ENCODE assay signal across 35 cellular contexts in the genomic region with DNA sequence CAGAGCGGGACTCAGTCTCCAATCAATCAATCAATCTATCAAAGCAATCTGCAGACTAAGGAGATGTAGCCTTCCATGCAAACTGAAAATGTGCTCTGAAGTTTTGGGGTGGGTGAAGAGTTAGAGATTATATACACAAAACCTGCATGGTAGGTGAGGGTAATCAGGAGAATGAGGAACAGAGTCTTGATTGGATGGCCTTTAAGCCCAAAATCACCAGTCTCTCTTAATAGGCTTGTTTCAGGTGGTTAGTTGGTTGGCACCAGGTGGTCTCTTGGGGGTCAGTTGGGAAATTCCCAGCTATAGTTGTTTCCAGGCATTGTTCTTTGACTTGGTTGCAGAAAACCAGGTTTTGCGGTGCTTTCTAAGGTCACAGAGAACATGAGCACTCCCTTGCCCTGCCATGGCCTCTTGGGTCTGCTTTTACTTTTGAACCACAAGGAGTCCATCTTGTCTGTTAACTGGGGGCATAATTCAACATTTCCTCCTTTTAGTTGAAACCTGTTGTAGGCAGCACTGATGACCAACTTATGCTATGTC.
"Had no signal": no experiment of that assay in that cellular context is flagged by ENCODE, and none has a peak within 500 bp of the region (broad histone marks: within the 10 kb centered on the region; RNA-seq: fewer than 3 reads in every experiment).

No MANE protein-coding gene starts in this region.

- H3K27me3 ChIP-seq: brain microvascular endothelial cell had no signal

- H3K27ac ChIP-seq: brain microvascular endothelial cell, coronary artery, dorsolateral prefrontal cortex, epithelial cell of prostate, esophagus squamous epithelium, gastroesophageal sphincter, WERI-Rb-1 had no signal

- H3K4me3 Mint-ChIP-seq: activated B cell treated with CpG ODN at 0.5 μM for 24 hours; activated CD8-positive, alpha-beta T cell treated with anti-CD3 and anti-CD28 coated beads for 36 hours; activated naive CD8-positive, alpha-beta T cell; activated T-cell treated with anti-CD3 and anti-CD28 coated beads, Interleukin-2, amount 50 U/mL, for 4 hours; activated T-helper 17 cell treated with anti-CD3 and anti-CD28 coated beads, Interleukin-2, amount 50 U/mL, for 72 hours; central memory CD8-positive, alpha-beta T cell; dendritic cell treated with granulocyte-macrophage colony-stimulating factor and Interleukin-4, amounts not matched to agents 40 ng/mL and 50 ng/mL, for 4 days; effector memory CD8-positive, alpha-beta T cell; T-helper 17 cell; T-helper 2 cell treated with Interferon-gamma antibody and Interleukin-4, amounts not matched to agents 5 μg/mL and 100 μg/mL, for 36 hours had no signal

- H3K27me3 Mint-ChIP-seq: dendritic cell treated with granulocyte-macrophage colony-stimulating factor and Interleukin-4, amounts not matched to agents 40 ng/mL and 50 ng/mL, for 4 days had no signal

- H3K36me3 ChIP-seq: brain microvascular endothelial cell, esophagus squamous epithelium, gastroesophageal sphincter, WERI-Rb-1 had no signal

- H3K4me1 Mint-ChIP-seq: activated B cell treated with CpG ODN at 0.5 μM for 24 hours; activated T-helper 17 cell treated with anti-CD3 and anti-CD28 coated beads, Interleukin-2, amount 50 U/mL, for 72 hours; central memory CD8-positive, alpha-beta T cell; T-helper 17 cell had no signal

- H3K9me3 Mint-ChIP-seq: activated B cell treated with CpG ODN at 0.5 μM for 24 hours; activated CD8-positive, alpha-beta T cell treated with anti-CD3 and anti-CD28 coated beads for 36 hours; activated T-cell treated with anti-CD3 and anti-CD28 coated beads, Interleukin-2, amount 50 U/mL, for 4 hours; activated T-helper 17 cell treated with anti-CD3 and anti-CD28 coated beads, Interleukin-2, amount 50 U/mL, for 72 hours; central memory CD8-positive, alpha-beta T cell; dendritic cell treated with granulocyte-macrophage colony-stimulating factor and Interleukin-4, amounts not matched to agents 40 ng/mL and 50 ng/mL, for 4 days; effector memory CD8-positive, alpha-beta T cell; T-helper 2 cell treated with Interferon-gamma antibody and Interleukin-4, amounts not matched to agents 5 μg/mL and 100 μg/mL, for 36 hours had no signal

- H3K27ac Mint-ChIP-seq: activated B cell treated with CpG ODN at 0.5 μM for 24 hours; activated CD8-positive, alpha-beta T cell treated with anti-CD3 and anti-CD28 coated beads for 36 hours; activated naive CD8-positive, alpha-beta T cell; activated T-helper 17 cell treated with anti-CD3 and anti-CD28 coated beads, Interleukin-2, amount 50 U/mL, for 72 hours; dendritic cell treated with granulocyte-macrophage colony-stimulating factor and Interleukin-4, amounts not matched to agents 40 ng/mL and 50 ng/mL, for 4 days; effector memory CD8-positive, alpha-beta T cell; T-helper 17 cell; T-helper 2 cell treated with Interferon-gamma antibody and Interleukin-4, amounts not matched to agents 5 μg/mL and 100 μg/mL, for 36 hours had no signal

- H3K4me3 ChIP-seq: coronary artery, dorsolateral prefrontal cortex, esophagus squamous epithelium, gastroesophageal sphincter had no signal

- ATAC-seq: activated CD4-positive, CD25-positive, alpha-beta regulatory T cell treated with anti-CD3 and anti-CD28 coated beads, Interleukin-2, amount 50 U/mL, for 24 hours; activated CD8-positive, alpha-beta T cell treated with anti-CD3 and anti-CD28 coated beads for 36 hours; activated T-cell treated with anti-CD3 and anti-CD28 coated beads, Interleukin-2, amount 50 U/mL, for 4 hours; activated T-helper 17 cell treated with anti-CD3 and anti-CD28 coated beads, Interleukin-2, amount 50 U/mL, for 72 hours; effector memory CD8-positive, alpha-beta T cell; gastroesophageal sphincter; T-helper 17 cell had no signal

- FAIRE-seq: astrocyte, bronchial epithelial cell, endometrium, endothelial cell of umbilical vein had no signal

- H3K4me1 ChIP-seq: esophagus squamous epithelium, gastroesophageal sphincter had no signal

- DNase-seq: activated B cell treated with CpG ODN at 0.5 μM for 24 hours; activated CD4-positive, alpha-beta T cell treated with anti-CD3 and anti-CD28 coated beads for 48 hours; activated CD4-positive, alpha-beta T cell treated with anti-CD3 and anti-CD28 coated beads, Interleukin-2, amount 50 U/mL, for 1 hour; activated CD4-positive, alpha-beta T cell treated with anti-CD3 and anti-CD28 coated beads, Interleukin-2, amount 50 U/mL, for 48 hours; activated CD8-positive, alpha-beta memory T cell treated with anti-CD3 and anti-CD28 coated beads for 24 hours; activated CD8-positive, alpha-beta T cell treated with anti-CD3 and anti-CD28 coated beads for 36 hours; activated effector memory CD4-positive, alpha-beta T cell treated with Interleukin-2 at 50 U/mL for 16 hours; activated gamma-delta T cell treated with Interleukin-2 at 50 U/mL for 16 hours; activated naive CD4-positive, alpha-beta T cell treated with anti-CD3 and anti-CD28 coated beads, Interleukin-2, amount 50 U/mL, for 16 hours; activated naive CD4-positive, alpha-beta T cell treated with Interleukin-2 at 50 U/mL for 16 hours; activated T-cell treated with anti-CD3 and anti-CD28 coated beads, Interleukin-2, amount 50 U/mL, for 4 hours; amniotic stem cell; anterior cingulate cortex; brain microvascular endothelial cell; dorsolateral prefrontal cortex; effector memory CD8-positive, alpha-beta T cell; esophagus squamous epithelium; foreskin melanocyte; T-helper 1 cell; T-helper 17 cell; T1000; WERI-Rb-1 had no signal

- H3K9me3 ChIP-seq: esophagus squamous epithelium, gastroesophageal sphincter had no signal

- H3K36me3 Mint-ChIP-seq: activated naive CD8-positive, alpha-beta T cell had no signal
